In the genomic region with DNA sequence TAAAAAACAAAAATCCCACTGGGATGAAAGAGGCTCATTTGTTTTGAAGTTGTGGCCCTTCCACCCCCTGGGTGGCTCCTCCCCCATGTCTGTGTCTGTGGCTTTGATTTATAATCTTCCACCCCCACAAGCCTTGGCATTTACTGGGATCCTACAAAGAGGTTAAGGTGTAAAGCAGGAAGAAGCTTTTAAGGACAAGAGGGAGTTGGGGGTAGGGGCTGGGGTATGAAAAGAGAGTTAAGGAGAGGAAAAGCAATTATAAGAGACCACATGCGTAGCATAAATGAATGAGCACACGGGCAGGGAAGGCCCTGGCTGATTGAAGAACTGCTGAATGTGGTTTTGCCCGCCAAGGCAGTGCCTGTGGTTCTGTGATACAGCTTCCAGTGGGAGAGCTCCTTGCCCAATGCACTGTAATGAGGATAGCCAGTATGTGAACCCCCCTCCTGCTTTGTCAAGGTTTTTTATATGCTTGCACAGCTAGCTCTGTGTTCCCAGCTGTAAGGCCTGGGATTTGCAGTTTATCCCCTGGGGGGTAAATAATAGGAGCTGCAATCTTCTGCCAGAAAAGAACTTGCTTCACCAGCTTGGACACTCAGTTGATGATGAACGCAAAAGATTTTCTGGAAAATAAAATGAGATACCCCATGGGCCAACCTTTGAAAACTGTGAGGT, we compare ENCODE assay signal across 8 cellular contexts. TPM values are rescaled to one million over a fixed set of nuclear protein-coding genes. Genes with fewer than 3 reads are reported as not detected.
DNase-seq lines count a peak whose midpoint lies in the region; ATAC-seq lines count a peak whose summit lies in the region.

No MANE protein-coding gene starts in this region.

- H3K36me3 Mint-ChIP-seq in T-helper 17 cell (ENCODE audit: low read depth): no peaks in the 10 kb centered on the region

- peak overlapping the region; percentile 67 for H3K27ac Mint-ChIP-seq in T-helper 17 cell

- in situ Hi-C loops in HAP-1 (cut with MboI; ENCODE audit: low sequenced_read_pairs): no loop called here

- DNase-seq in HAP-1 (ENCODE audit: low spot score in 2 of 2) (peak; percentile 63 to 73), T-helper 17 cell (no peak), Right ventricle myocardium superior (peak; percentile 54), skeletal muscle cell (ENCODE audit: low read depth) (peak; percentile 93), NCI-H1092 (lab: John Stamatoyannopoulos, UW) (no peak)
- no peak for DNase-seq in stimulated activated CD4-positive, alpha-beta T cell treated with anti-CD3 and anti-CD28 coated beads, Interleukin-1b, Interleukin-23, amount 100 ng/mL, for 48 hours
- DNase-seq in stimulated activated CD4-positive, alpha-beta T cell treated with anti-CD3 and anti-CD28 coated beads, Interleukin-4, amount 100 ng/mL, for 24 hours: no peak
- no peak for DNase-seq in activated naive CD4-positive, alpha-beta T cell treated with anti-CD3 and anti-CD28 coated beads, Interleukin-2, amount 50 U/mL, for 16 hours

- no peaks in the 10 kb centered on the region for H3K27me3 Mint-ChIP-seq in T-helper 17 cell

- no peak overlapping the region for H3K4me3 ChIP-seq in HAP-1
- H3K4me3 ChIP-seq in skeletal muscle cell (ENCODE audit: low read depth, low read length): no peak overlapping the region

- no peak for ATAC-seq in T-helper 17 cell
- ATAC-seq in Right ventricle myocardium superior (ENCODE audit: poor library complexity): peak; percentile 18

- no peaks in the 10 kb centered on the region for H3K36me3 ChIP-seq in HAP-1 (replicated peaks)

- H3K4me3 Mint-ChIP-seq in T-helper 17 cell: no peak overlapping the region

- intact Hi-C loops in Right ventricle myocardium superior (cut with DNase I): no loop called here

- no peaks in the 10 kb centered on the region for H3K27me3 ChIP-seq in HAP-1 (ENCODE audit: low read depth)

- H3K9me3 ChIP-seq in HAP-1 (no peaks in the 10 kb centered on the region), T-helper 17 cell (ENCODE audit: control insufficient read depth, low read length, poor library complexity, severe bottlenecking) (no peaks in the 10 kb centered on the region)

- peaks cover 22% of the 10 kb centered on the region for H3K4me1 Mint-ChIP-seq in T-helper 17 cell

- H3K4me1 ChIP-seq in HAP-1: peaks cover 28% of the 10 kb centered on the region

RNA-seq across cellular contexts. Expression of gene KMT2E, which starts 34.7 kb away (rescaled TPM):
- 100 to 1,000 TPM; 285 to 301 TPM for total RNA-seq in T-helper 17 cell
- 35.1 TPM for total RNA-seq in Right ventricle myocardium superior

Comparison
In these comparisons a context has a peak if more than half of its experiments do, and no peak if none do; other contexts are left out.
1. DNase-seq: peak in HAP-1 (2 of 2), Right ventricle myocardium superior (single experiment) and skeletal muscle cell (single experiment); none in T-helper 17 cell (0 of 3), NCI-H1092 (single experiment), stimulated activated CD4-positive, alpha-beta T cell treated with anti-CD3 and anti-CD28 coated beads, Interleukin-1b, Interleukin-23, amount 100 ng/mL, for 48 hours (single experiment), stimulated activated CD4-positive, alpha-beta T cell treated with anti-CD3 and anti-CD28 coated beads, Interleukin-4, amount 100 ng/mL, for 24 hours (single experiment) and activated naive CD4-positive, alpha-beta T cell treated with anti-CD3 and anti-CD28 coated beads, Interleukin-2, amount 50 U/mL, for 16 hours (single experiment).